In genomic region chr2:27075219-27075871, GRCh38 we compare ENCODE assay signal across 3 cellular contexts.
A peak's percentile ranks its signal among the peaks of the same experiment; 100 is the strongest.
TF ChIP-seq lines count a peak whose summit lies in the region.

No MANE protein-coding gene starts in this region.

TF ChIP-seq in SK-N-SH, 30 proteins besides CTCF, POLR2A, EP300 and RAD21:
- peak; percentile 67 for TF ChIP-seq NFIC (IDR thresholded peaks at IDR 0.05; ENCODE audit: borderline replicate concordance)
- TF ChIP-seq RCOR1 (IDR thresholded peaks at IDR 0.05; ENCODE audit: low read length), result 0 out of 2 replicates have a peak, but pooled peaks have one; percentile 30
- no peak for TF ChIP-seq MAX (IDR thresholded peaks at IDR 0.05; ENCODE audit: low read depth)
- TF ChIP-seq TCF12 (IDR thresholded peaks at IDR 0.05), result peak; percentile 17; the same call in 1 of the 2 replicates
- TF ChIP-seq ZBTB33 (IDR thresholded peaks at IDR 0.05; ENCODE audit: borderline replicate concordance, low read depth), result no peak
- no peak for TF ChIP-seq CHD2 (IDR thresholded peaks at IDR 0.05; ENCODE audit: low read length, partially characterized antibody)

TF ChIP-seq in SK-N-SH treated with all-trans-retinoic acid at 6 μM for 48 hours, 23 proteins besides CTCF, POLR2A, EP300 and RAD21:
- TF ChIP-seq TOX (CRISPR knock-in tag; IDR thresholded peaks at IDR 0.05; ENCODE audit: borderline replicate concordance) (no peak), ZFP30 (CRISPR knock-in tag; IDR thresholded peaks at IDR 0.05) (no peak)

TF ChIP-seq in endothelial cell of umbilical vein, 7 proteins besides CTCF, POLR2A, EP300 and RAD21:
- TF ChIP-seq EZH2 (IDR thresholded peaks at IDR 0.05; ENCODE audit: borderline replicate concordance, low read depth, low read length, severe bottlenecking) (no peak), POLR2AphosphoS5 (IDR thresholded peaks at IDR 0.05; ENCODE audit: insufficient read depth, low read depth, low read length) (no peak), MYC (IDR thresholded peaks at IDR 0.05; ENCODE audit: low read depth, low read length) (no peak)
